ENCODE assay signal across 8 cellular contexts in the genomic region with DNA sequence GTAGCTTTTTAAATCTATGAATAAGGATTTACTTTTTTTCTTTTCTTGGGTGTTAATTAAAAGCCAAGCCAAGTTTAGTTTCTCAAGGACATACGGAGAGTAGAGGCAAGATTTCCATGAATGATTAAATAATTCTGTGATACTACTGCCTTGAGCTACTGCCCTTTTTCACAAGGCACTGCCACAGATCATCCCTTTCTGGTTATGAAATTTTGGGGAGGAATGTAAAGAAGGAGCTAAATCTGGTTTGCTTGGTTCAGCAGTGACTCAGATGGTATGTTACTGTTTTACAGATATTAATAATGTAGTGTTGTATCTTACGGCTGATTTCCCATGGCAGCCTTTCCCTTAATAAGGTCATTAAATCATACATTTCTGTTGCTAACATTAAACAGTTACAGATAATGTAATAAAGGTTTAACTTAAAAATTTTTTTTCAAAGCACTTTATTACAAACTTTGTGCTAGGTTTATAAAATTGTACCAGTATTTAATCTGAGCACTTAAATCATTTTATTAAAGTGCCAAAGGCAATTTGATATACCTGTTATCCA. TPM values are rescaled to one million over a fixed set of nuclear protein-coding genes. Genes with fewer than 3 reads are reported as not detected.
DNase-seq lines count a peak whose midpoint lies in the region; TF ChIP-seq lines count a peak whose summit lies in the region.

No MANE protein-coding gene starts in this region.

- H3K36me3 Mint-ChIP-seq in activated naive CD4-positive, alpha-beta T cell treated with anti-CD3 and anti-CD28 coated beads for 36 hours (ENCODE audit: low read depth) = peaks cover 11% of the 10 kb centered on the region
- H3K36me3 Mint-ChIP-seq in activated naive CD8-positive, alpha-beta T cell treated with anti-CD3 and anti-CD28 coated beads for 36 hours = peaks cover 14% of the 10 kb centered on the region
- H3K36me3 Mint-ChIP-seq in type B pancreatic cell = peaks cover 26% of the 10 kb centered on the region

- no peak for TF ChIP-seq CTCF in type B pancreatic cell (conservative IDR thresholded peaks at IDR 0.05)
- no peak for TF ChIP-seq CTCF in GM13977 (IDR thresholded peaks at IDR 0.05; ENCODE audit: extremely low read depth, insufficient read depth, missing control alignments)

- peak overlapping the region; percentile 96 for H3K4me3 Mint-ChIP-seq in activated naive CD4-positive, alpha-beta T cell treated with anti-CD3 and anti-CD28 coated beads for 36 hours
- H3K4me3 Mint-ChIP-seq in activated naive CD8-positive, alpha-beta T cell treated with anti-CD3 and anti-CD28 coated beads for 36 hours = peak overlapping the region; percentile 92
- peak overlapping the region; percentile 94 for H3K4me3 Mint-ChIP-seq in type B pancreatic cell

- no peaks in the 10 kb centered on the region for H3K27me3 Mint-ChIP-seq in activated naive CD4-positive, alpha-beta T cell treated with anti-CD3 and anti-CD28 coated beads for 36 hours (ENCODE audit: low read depth)
- no peaks in the 10 kb centered on the region for H3K27me3 Mint-ChIP-seq in activated naive CD8-positive, alpha-beta T cell treated with anti-CD3 and anti-CD28 coated beads for 36 hours
- no peaks in the 10 kb centered on the region for H3K27me3 Mint-ChIP-seq in type B pancreatic cell

- H3K27ac Mint-ChIP-seq in activated naive CD4-positive, alpha-beta T cell treated with anti-CD3 and anti-CD28 coated beads for 36 hours = no peak overlapping the region
- H3K27ac Mint-ChIP-seq in activated naive CD8-positive, alpha-beta T cell treated with anti-CD3 and anti-CD28 coated beads for 36 hours = no peak overlapping the region
- H3K27ac Mint-ChIP-seq in type B pancreatic cell = peak overlapping the region; percentile 99

- CTCF ChIA-PET in activated naive CD4-positive, alpha-beta T cell treated with anti-CD3 and anti-CD28 coated beads for 36 hours (lab: Charles Lee) = interaction anchor here (4.3 kb wide), 1 partner anchor 59 kb away, joined by 29 read pairs; no protein-coding TSS in a partner anchor

- H3K9me3 Mint-ChIP-seq in activated naive CD4-positive, alpha-beta T cell treated with anti-CD3 and anti-CD28 coated beads for 36 hours = no peaks in the 10 kb centered on the region
- no peaks in the 10 kb centered on the region for H3K9me3 Mint-ChIP-seq in activated naive CD8-positive, alpha-beta T cell treated with anti-CD3 and anti-CD28 coated beads for 36 hours
- H3K9me3 Mint-ChIP-seq in type B pancreatic cell = no peaks in the 10 kb centered on the region

- no peak for DNase-seq in activated naive CD4-positive, alpha-beta T cell treated with anti-CD3 and anti-CD28 coated beads for 36 hours
- no peak for DNase-seq in activated naive CD4-positive, alpha-beta T cell (lab: John Stamatoyannopoulos, UW)
- DNase-seq in activated naive CD8-positive, alpha-beta T cell treated with anti-CD3 and anti-CD28 coated beads for 36 hours = no peak
- peak; percentile 84 for DNase-seq in kidney glomerular epithelial cell (lab: John Stamatoyannopoulos, UW)
- DNase-seq in type B pancreatic cell (ENCODE audit: extremely low spot score, unreplicated experiment) = no peak
- DNase-seq in GM13977 (ENCODE audit: low spot score) = no peak
- DNase-seq in DMS 273 (lab: John Stamatoyannopoulos, UW; ENCODE audit: unreplicated experiment) = no peak
- DNase-seq in NCI-H526 treated with DMSO at 0.1 percent for 48 hours (lab: John Stamatoyannopoulos, UW) = no peak

- intact Hi-C loops in activated naive CD4-positive, alpha-beta T cell treated with anti-CD3 and anti-CD28 coated beads for 36 hours (cut with micrococcal nuclease) = loop anchor here (10.0 kb wide), 1 partner anchor 588 kb away; no protein-coding TSS in a partner anchor

- in situ Hi-C loops in GM13977 (cut with MboI; ENCODE audit: low pct_unique_long_range_greater_than_20kb, low sequenced_read_pairs, unreplicated experiment) = no loop called here

- H3K4me1 Mint-ChIP-seq in activated naive CD4-positive, alpha-beta T cell treated with anti-CD3 and anti-CD28 coated beads for 36 hours (ENCODE audit: low read depth) = peaks cover 55% of the 10 kb centered on the region
- H3K4me1 Mint-ChIP-seq in activated naive CD8-positive, alpha-beta T cell treated with anti-CD3 and anti-CD28 coated beads for 36 hours = peaks cover 47% of the 10 kb centered on the region
- H3K4me1 Mint-ChIP-seq in type B pancreatic cell (ENCODE audit: unreplicated experiment) = peaks cover 36% of the 10 kb centered on the region

RNA-seq across cellular contexts. Expression of a gene that starts 2.6 kb away (rescaled TPM):
- total RNA-seq in activated naive CD4-positive, alpha-beta T cell treated with anti-CD3 and anti-CD28 coated beads for 36 hours = 100 to 1,000 TPM; 112 to 118 TPM
- total RNA-seq in activated naive CD8-positive, alpha-beta T cell treated with anti-CD3 and anti-CD28 coated beads for 36 hours = 100 to 1,000 TPM; 113 to 126 TPM
- 259 and 270 TPM in 2 replicates for total RNA-seq in type B pancreatic cell (ENCODE audit: low replicate concordance)
